Comparison of ENCODE assay signal across 10 cellular contexts in genomic region chr1:34781844-34782391, GRCh38. TPM values are rescaled to one million over a fixed set of nuclear protein-coding genes. Genes with fewer than 3 reads are reported as not detected.
A peak's percentile ranks its signal among the peaks of the same experiment; 100 is the strongest.
DNase-seq lines count a peak whose midpoint lies in the region; ATAC-seq and TF ChIP-seq lines count a peak whose summit lies in the region.
"Had no signal": no experiment of that assay in that cellular context is flagged by ENCODE, and none has a peak within 500 bp of the region (broad histone marks: within the 10 kb centered on the region; RNA-seq: fewer than 3 reads in every experiment).

No MANE protein-coding gene starts in this region.

- H3K4me2 ChIP-seq in smooth muscle cell: peak overlapping the region; percentile 87

- TF ChIP-seq CTCF in breast epithelium (IDR thresholded peaks at IDR 0.05) (no peak), smooth muscle cell (IDR thresholded peaks at IDR 0.05; ENCODE audit: borderline replicate concordance, insufficient read depth, poor library complexity, severe bottlenecking) (no peak)

- 17% methylated on average over 11 of the region's 18 CpGs for WGBS in smooth muscle cell (ENCODE audit: low lambda C conversion rate)

- no peaks in the 10 kb centered on the region for H3K79me2 ChIP-seq in smooth muscle cell (ENCODE audit: low read depth)

- H3K9ac ChIP-seq in HUES6 (ENCODE audit: low read length) (no peak overlapping the region), smooth muscle cell (ENCODE audit: low read depth) (no peak overlapping the region)

- ATAC-seq in GM21576 (IDR thresholded peaks at IDR 0.05; ENCODE audit: unreplicated experiment): no peak

- no peaks in the 10 kb centered on the region for H3F3A ChIP-seq in smooth muscle cell (ENCODE audit: low read depth)

- intact Hi-C loops in breast epithelium (cut with DNase I; ENCODE audit: low total_unique reads): no loop called here

- H3K4me1 ChIP-seq in HUES6 (ENCODE audit: control insufficient read depth, insufficient read depth, low read length) (no peaks in the 10 kb centered on the region), breast epithelium (peaks cover 5% of the 10 kb centered on the region in 2 donors), smooth muscle cell (ENCODE audit: low read depth) (peaks cover 9% of the 10 kb centered on the region)

- H3K4me3 ChIP-seq in HUES6 (ENCODE audit: low read depth, low read length): peak overlapping the region; percentile 80
- H3K4me3 ChIP-seq in breast epithelium: peak overlapping the region; percentile 19 to 69 (median 50)
- H3K4me3 ChIP-seq in smooth muscle cell: peak overlapping the region; percentile 40

- no peaks in the 10 kb centered on the region for H4K20me1 ChIP-seq in smooth muscle cell (ENCODE audit: low read depth)

- no peak overlapping the region for H2AFZ ChIP-seq in smooth muscle cell (ENCODE audit: low read depth)

- H3K27ac ChIP-seq in HUES6 (ENCODE audit: low read depth, low read length) (no peak overlapping the region), breast epithelium (peak overlapping the region; percentile 13 to 35), smooth muscle cell (ENCODE audit: low read depth) (peak overlapping the region; percentile 49)

- no peak for TF ChIP-seq POLR2A in breast epithelium (IDR thresholded peaks at IDR 0.05)

- H3K27me3 ChIP-seq in HUES6 (ENCODE audit: control insufficient read depth, insufficient read depth, low read length) (peaks cover 39% of the 10 kb centered on the region), breast epithelium (peaks cover 0 to 18% of the 10 kb centered on the region in 2 donors), smooth muscle cell (ENCODE audit: low read depth) (peaks cover 54% of the 10 kb centered on the region)

- H3K36me3 ChIP-seq in HUES6 (ENCODE audit: control insufficient read depth, insufficient read depth, low read length) (no peaks in the 10 kb centered on the region), breast epithelium (no peaks in the 10 kb centered on the region), smooth muscle cell (ENCODE audit: low read depth) (no peaks in the 10 kb centered on the region)

- H3K9me3 ChIP-seq in HUES6 (ENCODE audit: control insufficient read depth, insufficient read depth, low read depth, low read length) (no peaks in the 10 kb centered on the region), breast epithelium (no peaks in the 10 kb centered on the region), smooth muscle cell (replicated peaks; ENCODE audit: low read depth) (no peaks in the 10 kb centered on the region)

- no peak for DNase-seq in breast epithelium (ENCODE audit: low spot score in 2 of 2)
- DNase-seq in kidney tubule cell (ENCODE audit: low spot score): peak; percentile 58
- DNase-seq in smooth muscle cell (lab: John Stamatoyannopoulos, UW; ENCODE audit: unreplicated experiment): no peak
- DNase-seq in HCEC 1CT: no peak
- no peak for DNase-seq in NCI-H128 (lab: John Stamatoyannopoulos, UW; ENCODE audit: unreplicated experiment)
- DNase-seq in NCI-H2196 treated with DMSO at 0.1 percent for 48 hours (lab: John Stamatoyannopoulos, UW; ENCODE audit: unreplicated experiment): no peak
- DNase-seq: activated effector memory CD4-positive, alpha-beta T cell treated with Interleukin-2 at 50 U/mL for 16 hours; EL had no signal

RNA-seq across cellular contexts. Expression of gene GJB3, which starts 0.9 kb away (rescaled TPM):
- 1 to 10 TPM in 1 of 3 donors, under 1 TPM in 1, not detected in 1; 0.33 to 1.2 TPM for total RNA-seq in breast epithelium
- total RNA-seq in smooth muscle cell: 5.6 and 10.0 TPM in 2 replicates
- polyA plus RNA-seq in smooth muscle cell: 2.9 and 13.1 TPM in 2 replicates

RNA-seq across cellular contexts. Expression of gene GJA4, which starts 10.9 kb away (rescaled TPM):
- total RNA-seq in breast epithelium (10 to 100 TPM in 2 of 3 donors, 1 to 10 TPM in 1; 8.9 to 39.3 (median 18.9) TPM), smooth muscle cell (not detected in 2 replicates)
- polyA plus RNA-seq in smooth muscle cell: 0.35 TPM in 1 of 2 replicates, not detected in the other

RNA-seq across cellular contexts. Expression of gene GJB4, which starts 22.4 kb away (rescaled TPM):
- total RNA-seq in breast epithelium (under 1 TPM in 1 of 3 donors, not detected in 2; 0.15 TPM), smooth muscle cell (0.67 and 0.85 TPM in 2 replicates)
- polyA plus RNA-seq in smooth muscle cell: 0.39 TPM in 1 of 2 replicates, not detected in the other

RNA-seq across cellular contexts. Expression of gene GJB5, which starts 27.1 kb away (rescaled TPM):
- total RNA-seq in breast epithelium: 1 to 10 TPM in 1 of 3 donors, under 1 TPM in 1, not detected in 1; 0.73 to 1.3 TPM
- total RNA-seq in smooth muscle cell: 7.3 and 8.8 TPM in 2 replicates
- 2.5 and 10.4 TPM in 2 replicates for polyA plus RNA-seq in smooth muscle cell
